9 cellular contexts compared by ENCODE assay signal in the genomic region with DNA sequence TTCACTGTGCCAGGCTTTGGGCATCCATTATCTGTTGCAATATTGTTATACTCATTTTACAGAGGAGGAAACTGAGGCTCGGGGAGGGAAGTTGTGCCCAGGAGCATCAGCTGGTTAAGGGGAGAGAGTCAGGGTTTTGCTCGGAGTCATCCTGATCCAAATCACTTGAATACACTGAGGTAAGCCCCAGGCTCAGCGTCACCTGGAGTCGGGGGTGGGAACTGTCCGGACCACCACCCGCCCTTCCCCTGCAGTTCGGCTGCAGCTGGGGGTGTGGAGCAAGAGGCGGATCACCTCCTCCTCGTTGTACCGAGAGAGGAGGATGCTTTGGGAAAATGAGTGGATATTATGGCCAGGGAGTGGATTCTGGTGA. TPM values are rescaled to one million over a fixed set of nuclear protein-coding genes. Genes with fewer than 3 reads are reported as not detected.
DNase-seq lines count a peak whose midpoint lies in the region; ATAC-seq and TF ChIP-seq lines count a peak whose summit lies in the region.
"Had no signal": no experiment of that assay in that cellular context is flagged by ENCODE, and none has a peak within 500 bp of the region (broad histone marks: within the 10 kb centered on the region; RNA-seq: fewer than 3 reads in every experiment).

No MANE protein-coding gene starts in this region.

- no TSS peak for BruUV-seq in MCF 10A (replicated peaks; lab: Mats Ljungman, UMichigan)

- no peaks in the 10 kb centered on the region for H3K9me3 ChIP-seq in thymus (ENCODE audit: control insufficient read depth)

- intact Hi-C loops in MCF 10A (cut with micrococcal nuclease) (loop anchor here (1.0 to 2.0 kb wide), 7 partner anchors 31 to 180 kb away; no protein-coding TSS in a partner anchor), lower leg skin (cut with DNase I; ENCODE audit: low total_unique reads) (loop anchor here (10.0 kb wide), 1 partner anchor 180 kb away; no protein-coding TSS in a partner anchor)

- CTCF ChIA-PET in MCF 10A (lab: Yijun Ruan, JAX), result interaction anchor here (0.5 to 8.4 kb wide), 37 partner anchors 10 to 1246 kb away, joined by 3 to 66 read pairs (median 4); a partner anchor contains a TSS

- 4 to 5% methylated on average over 4 to 9 of the region's 10 CpGs for WGBS in lower leg skin, 2 donors
- 10% methylated on average over 10 of the region's 10 CpGs for WGBS in thymus

- H3K27ac Mint-ChIP-seq in MCF 10A (ENCODE audit: low read depth, unreplicated experiment), result no peak overlapping the region

- peaks cover 17% of the 10 kb centered on the region for H3K4me1 Mint-ChIP-seq in MCF 10A (ENCODE audit: insufficient read depth, unreplicated experiment)

- H3K4me3 ChIP-seq in lower leg skin (ENCODE audit: low read depth, poor library complexity, severe bottlenecking) (peak overlapping the region; percentile 38), thymus (ENCODE audit: low read length) (peak overlapping the region; percentile 30)

- peaks cover 4% of the 10 kb centered on the region for H3K36me3 Mint-ChIP-seq in MCF 10A (ENCODE audit: insufficient read depth, unreplicated experiment)

- TF ChIP-seq CTCF in MCF 10A (IDR thresholded peaks at IDR 0.05; ENCODE audit: unreplicated experiment) (no peak), lower leg skin (IDR thresholded peaks at IDR 0.05) (no peak)

- no peaks in the 10 kb centered on the region for H3K9me3 Mint-ChIP-seq in MCF 10A (ENCODE audit: unreplicated experiment)

- no peaks in the 10 kb centered on the region for H3K4me1 ChIP-seq in thymus (ENCODE audit: control insufficient read depth, insufficient read depth, low read length)

- H3K27ac ChIP-seq in thymus (ENCODE audit: low read depth), result no peak overlapping the region

- no peak for ATAC-seq in HG02840 (IDR thresholded peaks at IDR 0.05; ENCODE audit: low FRiP score, unreplicated experiment)

- POLR2A ChIA-PET in MCF 10A (lab: Yijun Ruan, JAX), result interaction anchor here (0.7 to 2.5 kb wide), 10 partner anchors 15 to 134 kb away, joined by 3 to 18 read pairs (median 4); a partner anchor contains a TSS

- H3K27me3 Mint-ChIP-seq in MCF 10A (ENCODE audit: insufficient read depth, unreplicated experiment), result no peaks in the 10 kb centered on the region

- DNase-seq in NCI-H748 (lab: John Stamatoyannopoulos, UW; ENCODE audit: unreplicated experiment) (peak; percentile 37), NCI-H748 treated with DMSO at 0.1 percent for 48 hours (lab: John Stamatoyannopoulos, UW) (no peak), MCF 10A (ENCODE audit: unreplicated experiment) (peak; percentile 27), lower leg skin (ENCODE audit: low spot score in 2 of 2) (no peak), cortex of kidney (lab: John Stamatoyannopoulos, UW) (no peak), C1 segment of cervical spinal cord (lab: John Stamatoyannopoulos, UW) (no peak)
- DNase-seq: effector CD4-positive, alpha-beta T cell had no signal

- H3K4me3 Mint-ChIP-seq in MCF 10A (ENCODE audit: unreplicated experiment), result peak overlapping the region; percentile 48

- H3K36me3 ChIP-seq in thymus (ENCODE audit: control insufficient read depth, insufficient read depth), result no peaks in the 10 kb centered on the region

- peaks cover 30% of the 10 kb centered on the region for H3K27me3 ChIP-seq in thymus (ENCODE audit: control insufficient read depth, insufficient read depth)

- TF ChIP-seq POLR2A in lower leg skin (IDR thresholded peaks at IDR 0.05), result no peak

RNA-seq across cellular contexts. Expression of a gene that starts 0.6 kb away (rescaled TPM):
- total RNA-seq in MCF 10A (2022) (11.0 and 14.8 TPM in 2 replicates), lower leg skin (10 to 100 TPM in 2 of 4 donors, 1 to 10 TPM in 2; 6.4 to 19.8 (median 10.1) TPM)
- polyA plus RNA-seq in thymus, result 2.4 TPM

Comparison
In these comparisons a context has a peak if more than half of its experiments do, and no peak if none do; other contexts are left out.
1. DNase-seq: peak in NCI-H748 (single experiment) and MCF 10A (single experiment); none in NCI-H748 treated with DMSO at 0.1 percent for 48 hours (single experiment), lower leg skin (0 of 2), cortex of kidney (single experiment) and C1 segment of cervical spinal cord (0 of 14).